In the genomic region with DNA sequence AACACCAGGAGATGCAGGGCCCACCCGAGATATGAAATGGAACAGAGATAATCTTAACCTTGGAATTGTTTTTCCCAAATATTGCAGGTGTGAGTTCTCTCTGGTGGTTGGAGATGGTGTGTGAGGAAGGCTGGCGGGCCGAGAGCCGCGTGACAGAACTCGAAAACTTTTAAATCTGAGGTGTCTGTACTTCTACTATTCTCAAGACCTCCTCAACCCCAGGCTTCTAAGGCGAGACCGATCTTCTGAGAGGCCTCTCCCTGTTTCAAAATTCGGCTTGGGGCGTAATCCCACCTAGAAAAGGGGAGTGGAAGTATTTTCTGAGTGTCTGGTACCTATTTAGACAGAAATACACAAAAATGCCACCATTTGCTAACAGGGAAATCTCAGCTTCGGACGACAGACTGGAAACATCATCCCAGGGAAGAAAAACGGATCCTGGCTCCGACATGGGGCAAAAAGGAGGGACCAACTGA, we compare ENCODE assay signal across 1 cellular context.
TF ChIP-seq lines count a peak whose summit lies in the region.

No MANE protein-coding gene starts in this region.

TF ChIP-seq in endothelial cell of umbilical vein, 7 proteins besides CTCF, POLR2A, EP300 and RAD21:
- TF ChIP-seq GATA2 (IDR thresholded peaks at IDR 0.05; ENCODE audit: insufficient read depth, insufficient read length, low read depth, low read length) (no peak), MYC (IDR thresholded peaks at IDR 0.05; ENCODE audit: low read depth, low read length) (no peak), FOS (IDR thresholded peaks at IDR 0.05; ENCODE audit: borderline replicate concordance, insufficient read depth, low read length) (no peak), POLR2AphosphoS5 (IDR thresholded peaks at IDR 0.05; ENCODE audit: insufficient read depth, low read depth, low read length) (no peak)
- TF ChIP-seq, protein P1, sequence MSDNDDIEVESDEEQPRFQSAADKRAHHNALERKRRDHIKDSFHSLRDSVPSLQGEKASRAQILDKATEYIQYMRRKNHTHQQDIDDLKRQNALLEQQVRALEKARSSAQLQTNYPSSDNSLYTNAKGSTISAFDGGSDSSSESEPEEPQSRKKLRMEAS (IDR thresholded peaks at IDR 0.05; ENCODE audit: insufficient read depth, insufficient read length): no peak
TF ChIP-seq in endothelial cell of umbilical vein: peak in this region for 0.
